Comparison of ENCODE assay signal across 9 cellular contexts in the genomic region with DNA sequence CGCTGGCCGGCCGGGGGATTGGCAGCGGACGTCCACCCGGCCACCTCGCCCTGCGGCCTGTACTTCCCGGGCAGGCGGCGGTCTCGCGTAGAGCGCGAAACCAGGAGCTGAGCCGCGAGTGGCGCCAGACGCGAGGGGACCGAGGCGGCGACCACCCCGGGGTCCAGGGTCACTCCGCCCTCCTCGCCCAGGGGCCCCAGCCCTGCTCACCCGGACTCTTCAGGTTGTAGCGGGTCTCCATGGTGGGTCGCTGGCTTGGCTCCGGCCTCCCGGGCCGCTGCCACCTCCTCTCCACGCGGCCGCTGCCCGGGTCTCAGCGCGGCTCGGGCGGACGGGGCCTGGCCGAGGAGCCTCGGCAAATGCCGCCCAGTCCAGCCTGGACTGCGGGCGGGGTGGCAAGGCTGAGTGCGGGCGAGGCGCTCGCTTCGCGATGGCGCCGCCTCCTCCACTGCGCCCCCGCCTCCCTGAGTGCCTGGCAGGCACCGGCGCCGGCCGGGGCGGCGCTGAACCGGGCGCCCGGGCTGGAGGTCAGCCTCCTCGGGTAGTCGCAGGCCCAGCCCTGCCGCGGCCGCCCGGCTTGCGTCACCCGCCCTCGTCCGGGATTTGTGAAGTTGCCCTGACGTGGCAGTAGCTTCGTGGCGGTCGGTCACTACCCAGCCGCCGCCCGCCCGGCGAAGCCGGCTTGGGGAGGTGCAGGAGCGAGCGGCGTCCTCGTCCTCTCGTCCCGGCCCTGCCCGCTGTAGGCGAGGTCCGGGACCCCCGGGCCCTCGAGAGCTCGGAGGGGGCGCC. TPM values are rescaled to one million over a fixed set of nuclear protein-coding genes. Genes with fewer than 3 reads are reported as not detected.
DNase-seq lines count a peak whose midpoint lies in the region; ATAC-seq, FAIRE-seq and TF ChIP-seq lines count a peak whose summit lies in the region.
"Had no signal": no experiment of that assay in that cellular context is flagged by ENCODE, and none has a peak within 500 bp of the region (broad histone marks: within the 10 kb centered on the region; RNA-seq: fewer than 3 reads in every experiment).

A gene with protein sequence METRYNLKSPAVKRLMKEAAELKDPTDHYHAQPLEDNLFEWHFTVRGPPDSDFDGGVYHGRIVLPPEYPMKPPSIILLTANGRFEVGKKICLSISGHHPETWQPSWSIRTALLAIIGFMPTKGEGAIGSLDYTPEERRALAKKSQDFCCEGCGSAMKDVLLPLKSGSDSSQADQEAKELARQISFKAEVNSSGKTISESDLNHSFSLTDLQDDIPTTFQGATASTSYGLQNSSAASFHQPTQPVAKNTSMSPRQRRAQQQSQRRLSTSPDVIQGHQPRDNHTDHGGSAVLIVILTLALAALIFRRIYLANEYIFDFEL (minus strand): TSS at position 394 of the 789 bp plus-strand sequence. CDS start 153 bp downstream, at position 241.

- peak within 1 kb of the TSS; percentile 93 to 97 for H3K27ac ChIP-seq in kidney (ENCODE audit: low read depth in 2 of 2, low read length in 2 of 2)

- no peaks in the 10 kb centered on the region for H3K9me3 ChIP-seq in kidney (ENCODE audit: control insufficient read depth in 1 of 2, low read length in 2 of 2)

- H3K36me3 ChIP-seq in kidney (ENCODE audit: control insufficient read depth in 1 of 2, insufficient read depth in 2 of 2, low read length in 2 of 2), result no peaks in the 10 kb centered on the region

- ATAC-seq in HG02798 (IDR thresholded peaks at IDR 0.05; ENCODE audit: poor library complexity, unreplicated experiment), result peak; percentile 66

- peak within 1 kb of the TSS; percentile 92 to 98 for H3K9ac ChIP-seq in kidney (ENCODE audit: low read length in 2 of 2)

- no peak for FAIRE-seq in kidney (lab: Jason Lieb, UNC)
- FAIRE-seq: G401.6 had no signal

- intact Hi-C loops in kidney (cut with DNase I), result no loop called here

- DNase-seq in NCI-H1694 treated with DMSO at 0.1 percent for 48 hours (lab: John Stamatoyannopoulos, UW) (peak; percentile 32), NCI-H1694 (lab: John Stamatoyannopoulos, UW) (no peak), NCI-H2107 treated with DMSO at 0.1 percent for 48 hours (lab: John Stamatoyannopoulos, UW; ENCODE audit: unreplicated experiment) (peak; percentile 30), cerebellar cortex (ENCODE audit: low spot score) (peak; percentile 84), kidney (peak; percentile 98)
- peak; percentile 55 for DNase-seq in activated CD4-positive, alpha-beta T cell treated with anti-CD3 and anti-CD28 coated beads for 1 hour
- DNase-seq in stimulated activated CD4-positive, alpha-beta T cell treated with anti-CD3 and anti-CD28 coated beads, Interleukin-15, amount 100 ng/mL, for 1 hour (ENCODE audit: low read depth in 1 of 2, low spot score in 1 of 2), result peak; percentile 51 to 54

- peaks cover 14% of the 10 kb centered on the region in 2 donors for H3K4me1 ChIP-seq in kidney (ENCODE audit: control insufficient read depth in 1 of 2, insufficient read depth in 1 of 2, low read depth in 1 of 2, low read length in 2 of 2)

- no peak for TF ChIP-seq CTCF in kidney (IDR thresholded peaks at IDR 0.05; ENCODE audit: borderline replicate concordance, extremely low read depth, insufficient read depth)

- peak within 1 kb of the TSS; percentile 92 to 96 for H3K4me3 ChIP-seq in kidney (ENCODE audit: low read length in 2 of 2)

RNA-seq across cellular contexts. Expression of the gene that starts here (rescaled TPM):
- 47.3 TPM for total RNA-seq in kidney
- 22.8 TPM for polyA plus RNA-seq in kidney (ENCODE audit: insufficient read depth, low read depth, low replicate concordance)
